In the genomic region with DNA sequence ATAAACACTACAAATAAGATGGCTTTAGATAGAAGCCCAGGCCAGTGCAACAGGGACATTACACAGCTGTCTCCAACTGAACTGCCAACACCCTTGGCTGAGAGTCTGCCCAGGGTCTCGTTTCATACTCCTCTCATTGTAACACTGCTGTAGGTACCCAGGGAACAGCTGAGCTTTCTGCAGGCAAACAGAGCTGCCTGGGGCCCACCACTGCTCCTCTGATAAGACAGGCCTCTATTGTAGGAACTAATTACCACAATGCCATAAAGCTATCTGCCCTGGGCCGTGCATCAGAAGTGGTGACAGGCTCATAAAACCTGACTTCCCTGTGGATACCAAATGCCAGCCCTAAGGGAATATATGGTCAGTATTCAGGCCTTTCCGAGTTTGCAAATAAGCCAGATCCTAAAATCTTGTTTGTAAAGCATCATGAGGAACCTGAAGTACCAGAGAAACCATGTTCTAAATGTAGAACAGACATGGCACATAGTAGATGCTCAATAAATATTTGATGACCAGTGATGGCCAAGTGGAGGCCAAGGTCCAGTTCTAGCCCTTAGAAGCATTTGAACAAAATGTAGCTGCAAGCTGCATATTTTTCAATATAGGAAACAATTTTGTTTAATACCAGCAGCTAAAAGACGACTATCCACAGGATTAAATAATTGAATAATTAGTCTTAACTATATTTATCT, we compare ENCODE assay signal across 17 cellular contexts.
A peak's percentile ranks its signal among the peaks of the same experiment; 100 is the strongest.
DNase-seq lines count a peak whose midpoint lies in the region; ATAC-seq, FAIRE-seq and TF ChIP-seq lines count a peak whose summit lies in the region.
"Had no signal": no experiment of that assay in that cellular context is flagged by ENCODE, and none has a peak within 500 bp of the region (broad histone marks: within the 10 kb centered on the region; RNA-seq: fewer than 3 reads in every experiment).

No MANE protein-coding gene starts in this region.

- no peak for TF ChIP-seq EP300 in A549 (IDR thresholded peaks at IDR 0.05)

- H3K27me3 ChIP-seq in SJCRH30 (0 out of 2 replicates have a peak, but pooled peaks cover 2% of the 10 kb centered on the region), hepatocyte (no peaks in the 10 kb centered on the region)

- no peaks in the 10 kb centered on the region for H3K36me3 ChIP-seq in SJCRH30
- H3K36me3 ChIP-seq in hepatocyte (replicated peaks; ENCODE audit: insufficient read depth, low read depth) = no peaks in the 10 kb centered on the region

- H3K9me3 ChIP-seq in A549 = peaks cover 3% of the 10 kb centered on the region; the same call in 1 of the 3 replicates
- 0 out of 2 replicates have a peak, but pooled peaks cover 4% of the 10 kb centered on the region for H3K9me3 ChIP-seq in SJCRH30 (replicated peaks)
- H3K9me3 ChIP-seq in hepatocyte (ENCODE audit: low read depth) = no peaks in the 10 kb centered on the region

- H3K4me3 Mint-ChIP-seq in natural killer cell treated with Interleukin-12 subunit alpha and Interleukin-12 subunit beta and Interleukin-15 and Interleukin-18, amount 100 ng/mL, for 72 hours = peak overlapping the region; percentile 53

- TF ChIP-seq CTCF in A549 (IDR thresholded peaks at IDR 0.05) = no peak
- no peak for TF ChIP-seq CTCF in hepatocyte (IDR thresholded peaks at IDR 0.05; ENCODE audit: poor library complexity)

- H4K20me1 ChIP-seq in hepatocyte (ENCODE audit: insufficient read depth, poor library complexity, severe bottlenecking) = no peaks in the 10 kb centered on the region

- H3K4me2 ChIP-seq in A549 = peak overlapping the region; percentile 36; the same call in 2 of the 3 replicates
- peak overlapping the region; percentile 2 for H3K4me2 ChIP-seq in hepatocyte

- TF ChIP-seq POLR2A in A549 (IDR thresholded peaks at IDR 0.05; ENCODE audit: low read length) = no peak

- H3K79me2 ChIP-seq in hepatocyte = no peaks in the 10 kb centered on the region

- H3K9me2 ChIP-seq in hepatocyte (replicated peaks; ENCODE audit: insufficient read depth) = no peaks in the 10 kb centered on the region

- CTCF ChIA-PET in A549 (lab: Yijun Ruan, JAX) = interaction anchor here (1.0 to 2.0 kb wide), 3 partner anchors 9 to 16 kb away, joined by 3 to 6 read pairs (median 3); no protein-coding TSS in a partner anchor

- ATAC-seq in A549 (no peak), HG03139 (IDR thresholded peaks at IDR 0.05; ENCODE audit: unreplicated experiment) (no peak), GM18861 (IDR thresholded peaks at IDR 0.05; ENCODE audit: unreplicated experiment) (no peak), HG03039 (IDR thresholded peaks at IDR 0.05; ENCODE audit: unreplicated experiment) (no peak)
- no peak for ATAC-seq in natural killer cell treated with Interleukin-12 subunit alpha and Interleukin-12 subunit beta and Interleukin-15 and Interleukin-18, amount 100 ng/mL, for 72 hours

- H3K27me3 Mint-ChIP-seq in natural killer cell treated with Interleukin-12 subunit alpha and Interleukin-12 subunit beta and Interleukin-15 and Interleukin-18, amount 100 ng/mL, for 72 hours = peaks cover 0 to 3% of the 10 kb centered on the region in 2 donors

- no peak overlapping the region for H2AFZ ChIP-seq in hepatocyte

- H3K9me3 Mint-ChIP-seq in natural killer cell treated with Interleukin-12 subunit alpha and Interleukin-12 subunit beta and Interleukin-15 and Interleukin-18, amount 100 ng/mL, for 72 hours = no peaks in the 10 kb centered on the region

- peaks cover 4% of the 10 kb centered on the region for H3K36me3 Mint-ChIP-seq in natural killer cell treated with Interleukin-12 subunit alpha and Interleukin-12 subunit beta and Interleukin-15 and Interleukin-18, amount 100 ng/mL, for 72 hours

- no peak for FAIRE-seq in A549 (lab: Jason Lieb, UNC)
- FAIRE-seq: GM18507, GM19239 had no signal

- 45% methylated on average over 4 of the region's 4 CpGs for WGBS in A549 (ENCODE audit: missing lambda C conversion rate)
- 27% methylated on average over 4 of the region's 4 CpGs for WGBS in hepatocyte (ENCODE audit: low lambda C conversion rate, missing lambda C conversion rate)

- peaks cover 50 to 53% of the 10 kb centered on the region in 2 donors for H3K4me1 Mint-ChIP-seq in natural killer cell treated with Interleukin-12 subunit alpha and Interleukin-12 subunit beta and Interleukin-15 and Interleukin-18, amount 100 ng/mL, for 72 hours (ENCODE audit: low read depth in 2 of 2)

- H3K27ac ChIP-seq in A549 (no peak overlapping the region), SJCRH30 (no peak overlapping the region), hepatocyte (peak overlapping the region; percentile 33)
- H3K27ac ChIP-seq: C4-2B had no signal

- no peak for DNase-seq in A549 (ENCODE audit: low read depth in 1 of 2, low spot score in 1 of 2)
- DNase-seq in SJCRH30 = peak; percentile 80 to 83
- DNase-seq in hepatocyte (ENCODE audit: low spot score) = peak; percentile 50
- DNase-seq in natural killer cell treated with Interleukin-12 subunit alpha and Interleukin-12 subunit beta and Interleukin-15 and Interleukin-18, amount 100 ng/mL, for 72 hours (ENCODE audit: low spot score) = no peak
- no peak for DNase-seq in NCI-H524 treated with DMSO at 0.1 percent for 48 hours (lab: John Stamatoyannopoulos, UW)
- DNase-seq: 8988T, COR-L47, HCEC 1CT, MV-4-11, NCI-H1436 treated with DMSO at 0.1 percent for 48 hours, NCI-H345 had no signal

- peak overlapping the region in 1 of 2 donors; percentile 73 for H3K27ac Mint-ChIP-seq in natural killer cell treated with Interleukin-12 subunit alpha and Interleukin-12 subunit beta and Interleukin-15 and Interleukin-18, amount 100 ng/mL, for 72 hours

- H3K4me3 ChIP-seq in A549 (no peak overlapping the region), SJCRH30 (no peak overlapping the region), hepatocyte (no peak overlapping the region)

- POLR2A ChIA-PET in A549 (lab: Yijun Ruan, JAX) = no interaction called here

- H3K4me1 ChIP-seq in A549 (0 out of 3 replicates have a peak, but pooled peaks cover 4% of the 10 kb centered on the region), SJCRH30 (no peaks in the 10 kb centered on the region), hepatocyte (ENCODE audit: insufficient read depth) (peaks cover 26% of the 10 kb centered on the region)

- TF ChIP-seq RAD21 in A549 (conservative IDR thresholded peaks at IDR 0.05 in 1 of 2, IDR thresholded peaks at IDR 0.05 in 1 of 2) = no peak

TF ChIP-seq in A549, 52 proteins besides CTCF, POLR2A, EP300 and RAD21:
- TF ChIP-seq, protein P1, sequence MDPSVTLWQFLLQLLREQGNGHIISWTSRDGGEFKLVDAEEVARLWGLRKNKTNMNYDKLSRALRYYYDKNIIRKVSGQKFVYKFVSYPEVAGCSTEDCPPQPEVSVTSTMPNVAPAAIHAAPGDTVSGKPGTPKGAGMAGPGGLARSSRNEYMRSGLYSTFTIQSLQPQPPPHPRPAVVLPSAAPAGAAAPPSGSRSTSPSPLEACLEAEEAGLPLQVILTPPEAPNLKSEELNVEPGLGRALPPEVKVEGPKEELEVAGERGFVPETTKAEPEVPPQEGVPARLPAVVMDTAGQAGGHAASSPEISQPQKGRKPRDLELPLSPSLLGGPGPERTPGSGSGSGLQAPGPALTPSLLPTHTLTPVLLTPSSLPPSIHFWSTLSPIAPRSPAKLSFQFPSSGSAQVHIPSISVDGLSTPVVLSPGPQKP (IDR thresholded peaks at IDR 0.05; ENCODE audit: low read depth, low read length) = no peak
- TF ChIP-seq ESRRA (IDR thresholded peaks at IDR 0.05; ENCODE audit: borderline replicate concordance, low read length) (no peak), SMC3 (IDR thresholded peaks at IDR 0.05) (no peak), KDM1A (IDR thresholded peaks at IDR 0.05; ENCODE audit: low read depth) (no peak), HOXA7 (CRISPR knock-in tag; IDR thresholded peaks at IDR 0.05) (no peak), RCOR1 (IDR thresholded peaks at IDR 0.05; ENCODE audit: low read depth, low read length) (no peak), PHF8 (IDR thresholded peaks at IDR 0.05; ENCODE audit: borderline replicate concordance, low read depth) (no peak), FOSL2 (IDR thresholded peaks at IDR 0.05) (no peak), FOSL2 (CRISPR knock-in tag; IDR thresholded peaks at IDR 0.05) (no peak), GATA3 (IDR thresholded peaks at IDR 0.05; ENCODE audit: borderline replicate concordance) (no peak), KDM5A (IDR thresholded peaks at IDR 0.05) (no peak), ZC3H11A (IDR thresholded peaks at IDR 0.05) (no peak)
- TF ChIP-seq, protein P2, sequence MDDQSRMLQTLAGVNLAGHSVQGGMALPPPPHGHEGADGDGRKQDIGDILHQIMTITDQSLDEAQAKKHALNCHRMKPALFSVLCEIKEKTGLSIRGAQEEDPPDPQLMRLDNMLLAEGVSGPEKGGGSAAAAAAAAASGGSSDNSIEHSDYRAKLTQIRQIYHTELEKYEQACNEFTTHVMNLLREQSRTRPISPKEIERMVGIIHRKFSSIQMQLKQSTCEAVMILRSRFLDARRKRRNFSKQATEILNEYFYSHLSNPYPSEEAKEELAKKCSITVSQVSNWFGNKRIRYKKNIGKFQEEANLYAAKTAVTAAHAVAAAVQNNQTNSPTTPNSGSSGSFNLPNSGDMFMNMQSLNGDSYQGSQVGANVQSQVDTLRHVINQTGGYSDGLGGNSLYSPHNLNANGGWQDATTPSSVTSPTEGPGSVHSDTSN (IDR thresholded peaks at IDR 0.05) = no peak
- TF ChIP-seq, protein P3, sequence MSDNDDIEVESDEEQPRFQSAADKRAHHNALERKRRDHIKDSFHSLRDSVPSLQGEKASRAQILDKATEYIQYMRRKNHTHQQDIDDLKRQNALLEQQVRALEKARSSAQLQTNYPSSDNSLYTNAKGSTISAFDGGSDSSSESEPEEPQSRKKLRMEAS (IDR thresholded peaks at IDR 0.05) = no peak

Comparison
In these comparisons a context has a peak if more than half of its experiments do, and no peak if none do; other contexts are left out.
1. DNase-seq: peak in SJCRH30 (2 of 2) and hepatocyte (single experiment); none in A549 (0 of 2), natural killer cell treated with Interleukin-12 subunit alpha and Interleukin-12 subunit beta and Interleukin-15 and Interleukin-18, amount 100 ng/mL, for 72 hours (single experiment) and NCI-H524 treated with DMSO at 0.1 percent for 48 hours (single experiment).